ENCODE assay signal across 1 cellular context in genomic region chr3:196163687-196164493, GRCh38.
TF ChIP-seq lines count a peak whose summit lies in the region.

No MANE protein-coding gene starts in this region.

TF ChIP-seq in HepG2, 621 proteins besides CTCF, POLR2A, EP300 and RAD21 (continued from another document and continues in another):
- peak; percentile 56; the same call in 1 of the 2 replicates for TF ChIP-seq NFKB2 (CRISPR knock-in tag; IDR thresholded peaks at IDR 0.05; ENCODE audit: borderline replicate concordance)
- 0 out of 2 replicates have a peak, but pooled peaks have one; percentile 52 for TF ChIP-seq ZNF44 (CRISPR knock-in tag; IDR thresholded peaks at IDR 0.05)
- no peak for TF ChIP-seq PRMT3 (CRISPR knock-in tag; IDR thresholded peaks at IDR 0.05; ENCODE audit: borderline replicate concordance, low read depth)
- TF ChIP-seq PHF8 (CRISPR knock-in tag; IDR thresholded peaks at IDR 0.05), result peak; percentile 56; the same call in 1 of the 2 replicates
- peak; percentile 59; the same call in 1 of the 2 replicates for TF ChIP-seq IRF9 (CRISPR knock-in tag; IDR thresholded peaks at IDR 0.05; ENCODE audit: borderline replicate concordance)
- TF ChIP-seq IRF2 (CRISPR knock-in tag; IDR thresholded peaks at IDR 0.05), result no peak
- peak; percentile 36; the same call in 1 of the 2 replicates for TF ChIP-seq ARID5B (CRISPR knock-in tag; IDR thresholded peaks at IDR 0.05)
- no peak for TF ChIP-seq HIVEP1 (CRISPR knock-in tag; IDR thresholded peaks at IDR 0.05)
- no peak for TF ChIP-seq JARID2 (CRISPR knock-in tag; IDR thresholded peaks at IDR 0.05; ENCODE audit: insufficient replicate concordance)
- no peak for TF ChIP-seq MATR3 (CRISPR knock-in tag; IDR thresholded peaks at IDR 0.05)
- TF ChIP-seq ZNF770 (CRISPR knock-in tag; IDR thresholded peaks at IDR 0.05), result peak; percentile 66
- TF ChIP-seq CEBPG (CRISPR knock-in tag; IDR thresholded peaks at IDR 0.05), result peak; percentile 87
- TF ChIP-seq CHCHD3 (CRISPR knock-in tag; IDR thresholded peaks at IDR 0.05), result no peak
- TF ChIP-seq CBX5 (CRISPR knock-in tag; IDR thresholded peaks at IDR 0.05; ENCODE audit: borderline replicate concordance), result 0 out of 2 replicates have a peak, but pooled peaks have one; percentile 17
- TF ChIP-seq ZNF333 (CRISPR knock-in tag; IDR thresholded peaks at IDR 0.05; ENCODE audit: borderline replicate concordance), result no peak; the same call in 1 of the 2 replicates
- TF ChIP-seq ZNF703 (CRISPR knock-in tag; IDR thresholded peaks at IDR 0.05; ENCODE audit: borderline replicate concordance), result no peak
- TF ChIP-seq USF2 (IDR thresholded peaks at IDR 0.05; ENCODE audit: low read depth, low read length), result no peak
- no peak for TF ChIP-seq USF2 (CRISPR knock-in tag; IDR thresholded peaks at IDR 0.05; ENCODE audit: borderline replicate concordance)
- TF ChIP-seq RELA (CRISPR knock-in tag; IDR thresholded peaks at IDR 0.05), result no peak
- peak; percentile 83 for TF ChIP-seq ATF3 (CRISPR knock-in tag; IDR thresholded peaks at IDR 0.05)
- TF ChIP-seq ZNF431 (CRISPR knock-in tag; IDR thresholded peaks at IDR 0.05; ENCODE audit: borderline replicate concordance, low read depth), result 0 out of 2 replicates have a peak, but pooled peaks have one; percentile 45
- no peak for TF ChIP-seq SOX6 (IDR thresholded peaks at IDR 0.05)
- peak; percentile 42; the same call in 1 of the 2 replicates for TF ChIP-seq SOX6 (CRISPR knock-in tag; IDR thresholded peaks at IDR 0.05)
- no peak for TF ChIP-seq DNMT1 (CRISPR knock-in tag; IDR thresholded peaks at IDR 0.05)
- peak; percentile 71; the same call in 1 of the 2 replicates for TF ChIP-seq CSRNP1 (CRISPR knock-in tag; IDR thresholded peaks at IDR 0.05)
- no peak for TF ChIP-seq ZNF7 (CRISPR knock-in tag; IDR thresholded peaks at IDR 0.05)
- 0 out of 2 replicates have a peak, but pooled peaks have one; percentile 63 for TF ChIP-seq ZNF615 (CRISPR knock-in tag; IDR thresholded peaks at IDR 0.05; ENCODE audit: borderline replicate concordance)
- TF ChIP-seq ZNF326 (CRISPR knock-in tag; IDR thresholded peaks at IDR 0.05; ENCODE audit: borderline replicate concordance), result no peak
- peak; percentile 58; the same call in 1 of the 2 replicates for TF ChIP-seq PHF21A (CRISPR knock-in tag; IDR thresholded peaks at IDR 0.05)
- no peak for TF ChIP-seq NCOA5 (CRISPR knock-in tag; IDR thresholded peaks at IDR 0.05)
- peak; percentile 45; the same call in 1 of the 2 replicates for TF ChIP-seq MED1 (CRISPR knock-in tag; IDR thresholded peaks at IDR 0.05)
- no peak for TF ChIP-seq RERE (CRISPR knock-in tag; IDR thresholded peaks at IDR 0.05; ENCODE audit: low read depth)
- TF ChIP-seq YEATS2 (CRISPR knock-in tag; IDR thresholded peaks at IDR 0.05; ENCODE audit: borderline replicate concordance), result 0 out of 2 replicates have a peak, but pooled peaks have one; percentile 55
- TF ChIP-seq SNRNP70 (IDR thresholded peaks at IDR 0.05; ENCODE audit: low read depth, low read length), result no peak
- TF ChIP-seq TP53 (CRISPR knock-in tag; conservative IDR thresholded peaks at IDR 0.05), result no peak
- TF ChIP-seq ZNF713 (CRISPR knock-in tag; IDR thresholded peaks at IDR 0.05), result no peak
- peak; percentile 57; the same call in 1 of the 2 replicates for TF ChIP-seq ZNF280B (CRISPR knock-in tag; IDR thresholded peaks at IDR 0.05; ENCODE audit: borderline replicate concordance)
- TF ChIP-seq NFKBIZ (CRISPR knock-in tag; IDR thresholded peaks at IDR 0.05), result no peak
- peak; percentile 60; the same call in 1 of the 2 replicates for TF ChIP-seq RARA (CRISPR knock-in tag; IDR thresholded peaks at IDR 0.05)
- TF ChIP-seq BCL6 (CRISPR knock-in tag; IDR thresholded peaks at IDR 0.05), result peak; percentile 62
- TF ChIP-seq FOXO1 (CRISPR knock-in tag; IDR thresholded peaks at IDR 0.05), result peak; percentile 19; the same call in 1 of the 2 replicates
- 0 out of 2 replicates have a peak, but pooled peaks have one; percentile 35 for TF ChIP-seq ZNF264 (CRISPR knock-in tag; IDR thresholded peaks at IDR 0.05)
- no peak for TF ChIP-seq SSRP1 (CRISPR knock-in tag; IDR thresholded peaks at IDR 0.05)
- no peak for TF ChIP-seq KAT2B (IDR thresholded peaks at IDR 0.05; ENCODE audit: borderline replicate concordance, low read depth, low read length)
- TF ChIP-seq LCORL (IDR thresholded peaks at IDR 0.05), result no peak
- peak; percentile 86 for TF ChIP-seq LCORL (CRISPR knock-in tag; IDR thresholded peaks at IDR 0.05)
- TF ChIP-seq ZMYM4 (CRISPR knock-in tag; IDR thresholded peaks at IDR 0.05), result 0 out of 2 replicates have a peak, but pooled peaks have one; percentile 26
